Comparison of ENCODE assay signal across 2 cellular contexts in the genomic region with DNA sequence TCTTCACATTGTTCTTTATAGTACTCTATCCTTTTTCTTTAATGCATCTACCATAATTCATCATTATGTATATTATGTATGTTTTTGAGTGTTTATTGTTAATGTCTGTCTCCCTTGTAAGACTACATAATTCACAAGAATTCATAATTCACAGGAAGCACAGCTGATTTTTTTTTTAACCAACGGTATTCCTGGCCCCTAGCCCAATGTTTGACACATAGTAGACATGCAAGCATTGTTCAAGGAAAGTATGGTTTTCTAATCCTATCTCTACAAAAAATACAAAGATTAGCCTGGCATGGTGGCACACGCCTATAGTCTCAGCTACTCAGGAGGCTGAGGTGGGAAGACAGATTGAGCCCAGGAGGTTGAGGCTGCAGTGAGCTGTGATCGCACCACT.
TF ChIP-seq lines count a peak whose summit lies in the region.

No MANE protein-coding gene starts in this region.

TF ChIP-seq in endothelial cell of umbilical vein, 7 proteins besides CTCF, POLR2A, EP300 and RAD21 (continued from another document):
- no peak for TF ChIP-seq MYC (IDR thresholded peaks at IDR 0.05; ENCODE audit: low read depth, low read length)
- no peak for TF ChIP-seq POLR2AphosphoS5 (IDR thresholded peaks at IDR 0.05; ENCODE audit: insufficient read depth, low read depth, low read length)
- no peak for TF ChIP-seq JUN (IDR thresholded peaks at IDR 0.05; ENCODE audit: borderline replicate concordance, insufficient read depth, insufficient read length, low read depth)
- no peak for TF ChIP-seq EZH2 (IDR thresholded peaks at IDR 0.05; ENCODE audit: borderline replicate concordance, low read depth, low read length, severe bottlenecking)

TF ChIP-seq in neural cell, 6 proteins besides CTCF, POLR2A, EP300 and RAD21:
- TF ChIP-seq REST (IDR thresholded peaks at IDR 0.05; ENCODE audit: borderline replicate concordance) (no peak), EZH2 (IDR thresholded peaks at IDR 0.05; ENCODE audit: borderline replicate concordance, insufficient read depth, low read length, poor library complexity, severe bottlenecking) (no peak), SMC3 (conservative IDR thresholded peaks at IDR 0.05; ENCODE audit: poor library complexity) (no peak), POLR2AphosphoS5 (IDR thresholded peaks at IDR 0.05) (no peak), MXI1 (conservative IDR thresholded peaks at IDR 0.05; ENCODE audit: poor library complexity, severe bottlenecking) (no peak), TAF1 (IDR thresholded peaks at IDR 0.05; ENCODE audit: low read depth) (no peak)
